In genomic region chr7:37683263-37684120, GRCh38 we compare ENCODE assay signal across 9 cellular contexts. TPM values are rescaled to one million over a fixed set of nuclear protein-coding genes. Genes with fewer than 3 reads are reported as not detected.
DNase-seq lines count a peak whose midpoint lies in the region; ATAC-seq and TF ChIP-seq lines count a peak whose summit lies in the region.
"Had no signal": no experiment of that assay in that cellular context is flagged by ENCODE, and none has a peak within 500 bp of the region (broad histone marks: within the 10 kb centered on the region; RNA-seq: fewer than 3 reads in every experiment).

A gene with protein sequence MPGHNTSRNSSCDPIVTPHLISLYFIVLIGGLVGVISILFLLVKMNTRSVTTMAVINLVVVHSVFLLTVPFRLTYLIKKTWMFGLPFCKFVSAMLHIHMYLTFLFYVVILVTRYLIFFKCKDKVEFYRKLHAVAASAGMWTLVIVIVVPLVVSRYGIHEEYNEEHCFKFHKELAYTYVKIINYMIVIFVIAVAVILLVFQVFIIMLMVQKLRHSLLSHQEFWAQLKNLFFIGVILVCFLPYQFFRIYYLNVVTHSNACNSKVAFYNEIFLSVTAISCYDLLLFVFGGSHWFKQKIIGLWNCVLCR (plus strand): TSS chr7:37683766. CDS start chr7:37740394, 56,628 bp downstream.

- in situ Hi-C loops in KBM-7 (cut with MboI; ENCODE audit: low pct_unique_long_range_greater_than_20kb, low sequenced_read_pairs): no loop called here
- in situ Hi-C loops in GM23248 (cut with MboI): no loop called here

- no peak within 1 kb of the TSS for H2AK5ac ChIP-seq in mesendoderm (ENCODE audit: low read length)

- no peaks in the 10 kb centered on the region for H3K9me3 Mint-ChIP-seq in activated naive CD4-positive, alpha-beta T cell treated with anti-CD3 and anti-CD28 coated beads for 36 hours

- H3K9me3 ChIP-seq in PC-9 (ENCODE audit: insufficient read depth, low read depth): no peaks in the 10 kb centered on the region
- no peaks in the 10 kb centered on the region for H3K9me3 ChIP-seq in GM23248 (ENCODE audit: low read depth)

- no peaks in the 10 kb centered on the region for H3K79me2 ChIP-seq in mesendoderm (ENCODE audit: control insufficient read depth, insufficient read depth, low read length)
- H3K79me2 ChIP-seq in PC-9 (ENCODE audit: low read depth): no peaks in the 10 kb centered on the region
- no peaks in the 10 kb centered on the region for H3K79me2 ChIP-seq in GM23248 (ENCODE audit: insufficient read depth)

- H4K5ac ChIP-seq in mesendoderm (ENCODE audit: low read length): no peak within 1 kb of the TSS

- CTCF ChIA-PET in PC-9 (lab: Charles Lee): no interaction called here
- CTCF ChIA-PET in activated naive CD4-positive, alpha-beta T cell treated with anti-CD3 and anti-CD28 coated beads for 36 hours (lab: Charles Lee): no interaction called here

- no peaks in the 10 kb centered on the region for H3K4me1 Mint-ChIP-seq in activated naive CD4-positive, alpha-beta T cell treated with anti-CD3 and anti-CD28 coated beads for 36 hours (ENCODE audit: low read depth)

- intact Hi-C loops in PC-9 (cut with micrococcal nuclease; ENCODE audit: unreplicated experiment): no loop called here
- intact Hi-C loops in activated naive CD4-positive, alpha-beta T cell treated with anti-CD3 and anti-CD28 coated beads for 36 hours (cut with micrococcal nuclease): no loop called here

- TF ChIP-seq CTCF in epithelial cell of proximal tubule (conservative IDR thresholded peaks at IDR 0.05; ENCODE audit: low read depth, low read length) (no peak), PC-9 (conservative IDR thresholded peaks at IDR 0.05) (no peak)

- BruUV-seq in PC-9 (replicated peaks; lab: Mats Ljungman, UMichigan): no TSS peak

- H3F3A ChIP-seq in PC-9 (ENCODE audit: insufficient read depth, low read depth) (no peaks in the 10 kb centered on the region), GM23248 (ENCODE audit: insufficient read depth) (no peaks in the 10 kb centered on the region)

- H3K79me1 ChIP-seq in mesendoderm (ENCODE audit: low read length): no peaks in the 10 kb centered on the region

- H3K23ac ChIP-seq in mesendoderm (ENCODE audit: low read length): no peak within 1 kb of the TSS

- H3K4me3 ChIP-seq in epithelial cell of proximal tubule (ENCODE audit: low read depth, low read length): peak within 1 kb of the TSS; percentile 12
- H3K4me3 ChIP-seq in mesendoderm (ENCODE audit: low read length): no peak within 1 kb of the TSS
- H3K4me3 ChIP-seq in PC-9: no peak within 1 kb of the TSS
- H3K4me3 ChIP-seq in GM23248: no peak within 1 kb of the TSS
- H3K4me3 ChIP-seq: cardiac muscle cell had no signal

- POLR2A ChIA-PET in PC-9 (lab: Charles Lee; ENCODE audit: unreplicated experiment): no interaction called here

- H4K20me1 ChIP-seq in PC-9 (ENCODE audit: insufficient read depth) (no peaks in the 10 kb centered on the region), GM23248 (ENCODE audit: insufficient read depth) (no peaks in the 10 kb centered on the region)

- H2BK15ac ChIP-seq in mesendoderm (replicated peaks; ENCODE audit: low read depth): no peak within 1 kb of the TSS

- ATAC-seq in GM18499 (IDR thresholded peaks at IDR 0.05; ENCODE audit: insufficient read depth, unreplicated experiment) (peak; percentile 86), GM21619 (IDR thresholded peaks at IDR 0.05; ENCODE audit: unreplicated experiment) (peak; percentile 92)

- H3K4ac ChIP-seq in mesendoderm (ENCODE audit: low read depth, low read length): no peak within 1 kb of the TSS

- DNase-seq in KBM-7 (peak; percentile 84), epithelial cell of proximal tubule (ENCODE audit: low read depth) (peak; percentile 55), mesendoderm (no peak), PC-9 (no peak), GM23248 (no peak)
- DNase-seq in activated naive CD4-positive, alpha-beta T cell treated with anti-CD3 and anti-CD28 coated beads for 36 hours: no peak

- H3K36me3 Mint-ChIP-seq in activated naive CD4-positive, alpha-beta T cell treated with anti-CD3 and anti-CD28 coated beads for 36 hours (ENCODE audit: low read depth): no peaks in the 10 kb centered on the region

- no peak within 1 kb of the TSS for H2AFZ ChIP-seq in PC-9
- H2AFZ ChIP-seq in GM23248: no peak within 1 kb of the TSS

- H3K36me3 ChIP-seq in mesendoderm (ENCODE audit: control insufficient read depth, insufficient read depth, low read length) (no peaks in the 10 kb centered on the region), PC-9 (ENCODE audit: low read depth) (no peaks in the 10 kb centered on the region), GM23248 (ENCODE audit: low read depth) (no peaks in the 10 kb centered on the region)
- H3K36me3 ChIP-seq: cardiac muscle cell had no signal

- no peak within 1 kb of the TSS for H2BK120ac ChIP-seq in mesendoderm (ENCODE audit: low read depth, low read length)

- no peaks in the 10 kb centered on the region for H3K4me1 ChIP-seq in mesendoderm (ENCODE audit: control insufficient read depth, low read depth, low read length)
- H3K4me1 ChIP-seq in PC-9 (replicated peaks; ENCODE audit: insufficient read depth): no peaks in the 10 kb centered on the region
- H3K4me1 ChIP-seq in GM23248 (ENCODE audit: insufficient read depth): no peaks in the 10 kb centered on the region

- peaks cover 12% of the 10 kb centered on the region for H3K27me3 Mint-ChIP-seq in activated naive CD4-positive, alpha-beta T cell treated with anti-CD3 and anti-CD28 coated beads for 36 hours (ENCODE audit: low read depth)

- no peak within 1 kb of the TSS for H3K9ac ChIP-seq in mesendoderm (ENCODE audit: low read length)
- no peak within 1 kb of the TSS for H3K9ac ChIP-seq in GM23248

- H3K27ac ChIP-seq in mesendoderm (ENCODE audit: low read depth, low read length): no peak within 1 kb of the TSS
- no peak within 1 kb of the TSS for H3K27ac ChIP-seq in PC-9
- H3K27ac ChIP-seq in GM23248: no peak within 1 kb of the TSS
- H3K27ac ChIP-seq: cardiac muscle cell had no signal

- no peaks in the 10 kb centered on the region for H3K27me3 ChIP-seq in mesendoderm (ENCODE audit: insufficient read depth, low read length, poor library complexity)
- no peaks in the 10 kb centered on the region for H3K27me3 ChIP-seq in PC-9 (ENCODE audit: insufficient read depth, low read depth)
- no peaks in the 10 kb centered on the region for H3K27me3 ChIP-seq in GM23248 (replicated peaks; ENCODE audit: insufficient read depth)
- H3K27me3 ChIP-seq: cardiac muscle cell had no signal

- no CpG with 5 or more reads among the region's 1 CpG for WGBS in mesendoderm (ENCODE audit: extremely low coverage, insufficient coverage, low lambda C conversion rate)
- WGBS in GM23248 (ENCODE audit: low coverage in 1 of 2, low lambda C conversion rate in 2 of 2, missing lambda C conversion rate in 2 of 2), 2 experiments: 0 to 10% methylated on average over 1 of the region's 1 CpG

- H3K4me3 Mint-ChIP-seq in activated naive CD4-positive, alpha-beta T cell treated with anti-CD3 and anti-CD28 coated beads for 36 hours: no peak within 1 kb of the TSS

- no peak within 1 kb of the TSS for H3K18ac ChIP-seq in mesendoderm (ENCODE audit: low read length)

- H2BK5ac ChIP-seq in mesendoderm (ENCODE audit: low read length): no peak within 1 kb of the TSS

- no peaks in the 10 kb centered on the region for H3K9me2 ChIP-seq in PC-9 (ENCODE audit: insufficient read depth)
- no peaks in the 10 kb centered on the region for H3K9me2 ChIP-seq in GM23248 (ENCODE audit: insufficient read depth)

- no peak within 1 kb of the TSS for H3K56ac ChIP-seq in mesendoderm (ENCODE audit: low read length)

- H3K4me2 ChIP-seq in mesendoderm (ENCODE audit: low read length) (no peak within 1 kb of the TSS), PC-9 (no peak within 1 kb of the TSS), GM23248 (ENCODE audit: unreplicated experiment) (no peak within 1 kb of the TSS)

- H3K27ac Mint-ChIP-seq in activated naive CD4-positive, alpha-beta T cell treated with anti-CD3 and anti-CD28 coated beads for 36 hours: no peak within 1 kb of the TSS

- no peak within 1 kb of the TSS for H4K8ac ChIP-seq in mesendoderm (ENCODE audit: low read depth, low read length)

RNA-seq across cellular contexts. Expression of the gene that starts here (rescaled TPM):
- total RNA-seq in epithelial cell of proximal tubule: not detected in 2 replicates
- 0.08 TPM for polyA plus RNA-seq in mesendoderm (2013, experiment 1 of 2)
- polyA plus RNA-seq in mesendoderm (2013, experiment 2 of 2): 0.14 TPM
- total RNA-seq in PC-9 (2021): not detected in 2 replicates
- not detected in 2 replicates for total RNA-seq in GM23248 (2014; rRNA removed; shearing (Covaris generic))
- polyA plus RNA-seq in GM23248 (2016; fragmentation: Nextera tagmentation; extraction: Ambion mirVana): not detected in 2 replicates
- total RNA-seq in activated naive CD4-positive, alpha-beta T cell treated with anti-CD3 and anti-CD28 coated beads for 36 hours: not detected
- polyA plus RNA-seq: cardiac muscle cell had no signal

Comparison
In these comparisons a context has a peak if more than half of its experiments do, and no peak if none do; other contexts are left out.
1. Peak in DNase-seq and H3K4me3 ChIP-seq in epithelial cell of proximal tubule; RNA of the gene not detected or under 1 TPM.